Comparison of ENCODE assay signal across 8 cellular contexts in genomic region chr16:49857423-49858181, GRCh38. TPM values are rescaled to one million over a fixed set of nuclear protein-coding genes. Genes with fewer than 3 reads are reported as not detected.
DNase-seq lines count a peak whose midpoint lies in the region; ATAC-seq lines count a peak whose summit lies in the region.

No MANE protein-coding gene starts in this region.

- peak overlapping the region; percentile 82 for H3K9ac ChIP-seq in HUES6 (ENCODE audit: low read length)
- no peak overlapping the region for H3K9ac ChIP-seq in iPS-18a (ENCODE audit: low read length)
- H3K9ac ChIP-seq in skeletal muscle tissue (ENCODE audit: low read depth in 1 of 3, low read length in 3 of 3): peak overlapping the region; percentile 73 to 79 (median 74)

- peaks cover 18% of the 10 kb centered on the region for H3K27me3 ChIP-seq in CD4-positive, alpha-beta memory T cell (ENCODE audit: insufficient read depth, low read length)
- H3K27me3 ChIP-seq in HUES6 (ENCODE audit: control insufficient read depth, insufficient read depth, low read length) (peaks cover 26% of the 10 kb centered on the region), SJSA1 (replicated peaks) (peaks cover 37% of the 10 kb centered on the region), iPS-18a (ENCODE audit: control insufficient read depth, insufficient read depth, low read length) (peaks cover 46% of the 10 kb centered on the region), skeletal muscle tissue (ENCODE audit: control insufficient read depth in 3 of 3, insufficient read depth in 3 of 3, low read length in 3 of 3) (no peaks in the 10 kb centered on the region)

- no peak overlapping the region for H3K4me3 ChIP-seq in CD4-positive, alpha-beta memory T cell (ENCODE audit: low read length in 2 of 2)
- peak overlapping the region; percentile 79 for H3K4me3 ChIP-seq in HUES6 (ENCODE audit: low read depth, low read length)
- H3K4me3 ChIP-seq in SJSA1: peak overlapping the region; percentile 86
- peak overlapping the region; percentile 65 for H3K4me3 ChIP-seq in iPS-18a (ENCODE audit: low read length)
- H3K4me3 ChIP-seq in skeletal muscle tissue (ENCODE audit: low read length in 3 of 3): peak overlapping the region; percentile 66 to 81 (median 69)

- no peaks in the 10 kb centered on the region for H3K36me3 Mint-ChIP-seq in CD4-positive, alpha-beta memory T cell

- peak overlapping the region in 2 of 7 donors; percentile 25 to 31 for H3K27ac Mint-ChIP-seq in CD4-positive, alpha-beta memory T cell

- peaks cover 19% of the 10 kb centered on the region in 2 donors for H3K27me3 Mint-ChIP-seq in CD4-positive, alpha-beta memory T cell

- H3K4me1 Mint-ChIP-seq in CD4-positive, alpha-beta memory T cell: peaks cover 3 to 24% (median 9%) of the 10 kb centered on the region in 4 donors

- intact Hi-C loops in CD4-positive, alpha-beta memory T cell (cut with micrococcal nuclease): loop anchor here (10.0 kb wide), 2 partner anchors 413 to 947 kb away; no protein-coding TSS in a partner anchor

- DNase-seq in CD4-positive, alpha-beta memory T cell: peak in 4 of 5 donors; percentile 25 to 44 (median 39)
- peak; percentile 68 to 71 for DNase-seq in SJSA1 (ENCODE audit: low read depth in 1 of 2, low spot score in 2 of 2)
- peak; percentile 76 for DNase-seq in astrocyte of the hippocampus (ENCODE audit: low read depth, low spot score)
- DNase-seq in effector CD4-positive, alpha-beta T cell: no peak

- POLR2A ChIA-PET in CD4-positive, alpha-beta memory T cell (lab: Charles Lee; ENCODE audit: partially characterized antibody): no interaction called here

- H3K36me3 ChIP-seq in CD4-positive, alpha-beta memory T cell (ENCODE audit: insufficient read depth, low read length): no peaks in the 10 kb centered on the region
- H3K36me3 ChIP-seq in HUES6 (ENCODE audit: control insufficient read depth, insufficient read depth, low read length) (no peaks in the 10 kb centered on the region), SJSA1 (no peaks in the 10 kb centered on the region; the same call in none of the 2 replicates), iPS-18a (ENCODE audit: control insufficient read depth, low read depth, low read length) (no peaks in the 10 kb centered on the region), skeletal muscle tissue (ENCODE audit: control insufficient read depth in 3 of 3, insufficient read depth in 3 of 3, low read length in 3 of 3) (no peaks in the 10 kb centered on the region)

- CTCF ChIA-PET in CD4-positive, alpha-beta memory T cell (lab: Charles Lee; ENCODE audit: partially characterized antibody): interaction anchor here (0.7 to 1.4 kb wide), 4 partner anchors 18 to 65 kb away, joined by 3 to 5 read pairs (median 4); no protein-coding TSS in a partner anchor

- no peak for ATAC-seq in HG03457 (IDR thresholded peaks at IDR 0.05; ENCODE audit: unreplicated experiment)

- H3K27ac ChIP-seq in CD4-positive, alpha-beta memory T cell (ENCODE audit: low read depth, low read length): no peak overlapping the region
- H3K27ac ChIP-seq in HUES6 (ENCODE audit: low read depth, low read length) (no peak overlapping the region), SJSA1 (no peak overlapping the region), iPS-18a (ENCODE audit: low read length) (no peak overlapping the region), skeletal muscle tissue (ENCODE audit: low read depth, low read length) (peak overlapping the region; percentile 65)

- peaks cover 10% of the 10 kb centered on the region for H3K4me1 ChIP-seq in CD4-positive, alpha-beta memory T cell (ENCODE audit: insufficient read depth, low read length)
- H3K4me1 ChIP-seq in HUES6 (ENCODE audit: control insufficient read depth, insufficient read depth, low read length) (peaks cover 21% of the 10 kb centered on the region), SJSA1 (replicated peaks) (peaks cover 44% of the 10 kb centered on the region), iPS-18a (ENCODE audit: control insufficient read depth, low read depth, low read length) (peaks cover 14% of the 10 kb centered on the region), skeletal muscle tissue (ENCODE audit: control insufficient read depth in 3 of 3, insufficient read depth in 3 of 3, low read length in 3 of 3) (peaks cover 18 to 26% (median 21%) of the 10 kb centered on the region in 3 donors)

- peak overlapping the region; percentile 70 to 94 (median 84) for H3K4me3 Mint-ChIP-seq in CD4-positive, alpha-beta memory T cell

- no peaks in the 10 kb centered on the region for H3K9me3 Mint-ChIP-seq in CD4-positive, alpha-beta memory T cell

- no peaks in the 10 kb centered on the region for H3K9me3 ChIP-seq in CD4-positive, alpha-beta memory T cell (ENCODE audit: control insufficient read depth in 1 of 2, low read length in 2 of 2)
- H3K9me3 ChIP-seq in HUES6 (ENCODE audit: control insufficient read depth, insufficient read depth, low read depth, low read length): no peaks in the 10 kb centered on the region
- 0 out of 2 replicates have a peak, but pooled peaks cover 2% of the 10 kb centered on the region for H3K9me3 ChIP-seq in SJSA1 (replicated peaks)
- H3K9me3 ChIP-seq in iPS-18a (ENCODE audit: control insufficient read depth, low read depth, low read length): no peaks in the 10 kb centered on the region
- no peaks in the 10 kb centered on the region for H3K9me3 ChIP-seq in skeletal muscle tissue (ENCODE audit: control insufficient read depth in 3 of 3, low read length in 3 of 3)

RNA-seq across cellular contexts. Expression of gene ZNF423, which starts 1.7 kb away (rescaled TPM):
- not detected for total RNA-seq in CD4-positive, alpha-beta memory T cell
- not detected for polyA plus RNA-seq in CD4-positive, alpha-beta memory T cell
- 3.0 and 5.4 TPM in 2 replicates for total RNA-seq in SJSA1 (2014; rRNA removed; shearing (Covaris generic))
- total RNA-seq in skeletal muscle tissue: 16.7 TPM

Comparison
In these comparisons a context has a peak if more than half of its experiments do, and no peak if none do; other contexts are left out.
1. H3K4me3 ChIP-seq: peak in HUES6 (single experiment), SJSA1 (single experiment), iPS-18a (single experiment) and skeletal muscle tissue (3 of 3); none in CD4-positive, alpha-beta memory T cell (0 of 2).